ENCODE assay signal across 9 cellular contexts in genomic region chr9:133371261-133371711, GRCh38. TPM values are rescaled to one million over a fixed set of nuclear protein-coding genes. Genes with fewer than 3 reads are reported as not detected.
DNase-seq lines count a peak whose midpoint lies in the region; ATAC-seq and TF ChIP-seq lines count a peak whose summit lies in the region.
"Had no signal": no experiment of that assay in that cellular context is flagged by ENCODE, and none has a peak within 500 bp of the region (broad histone marks: within the 10 kb centered on the region; RNA-seq: fewer than 3 reads in every experiment).

No MANE protein-coding gene starts in this region.

- no peaks in the 10 kb centered on the region for H3K9me3 ChIP-seq in DND-41 (ENCODE audit: insufficient read depth, low read length, severe bottlenecking)
- no peaks in the 10 kb centered on the region for H3K9me3 ChIP-seq in spleen

- H3K9ac ChIP-seq in DND-41 (ENCODE audit: low read depth, low read length), result no peak overlapping the region

- peaks cover 70% of the 10 kb centered on the region for H3K4me1 Mint-ChIP-seq in dendritic cell treated with granulocyte-macrophage colony-stimulating factor and Interleukin-4, amounts not matched to agents 40 ng/mL and 50 ng/mL, for 4 days (ENCODE audit: low read depth)

- H3K4me3 ChIP-seq in DND-41 (ENCODE audit: low read depth in 1 of 2, low read length in 2 of 2) (no peak overlapping the region), spleen (peak overlapping the region in 3 of 8 donors; percentile 3 to 47 (median 14))

- intact Hi-C loops in dendritic cell treated with granulocyte-macrophage colony-stimulating factor and Interleukin-4, amounts not matched to agents 40 ng/mL and 50 ng/mL, for 4 days (cut with micrococcal nuclease), result no loop called here
- intact Hi-C loops in spleen (cut with DNase I; ENCODE audit: low total_unique reads), result no loop called here

- H3K9me3 Mint-ChIP-seq in dendritic cell treated with granulocyte-macrophage colony-stimulating factor and Interleukin-4, amounts not matched to agents 40 ng/mL and 50 ng/mL, for 4 days, result no peaks in the 10 kb centered on the region

- H3K4me1 ChIP-seq in DND-41 (ENCODE audit: insufficient read depth, low read length) (peaks cover 30% of the 10 kb centered on the region), spleen (peaks cover 57 to 93% (median 82%) of the 10 kb centered on the region in 6 donors)

- H3K27me3 ChIP-seq in DND-41 (ENCODE audit: insufficient read depth, low read length, poor library complexity), result no peaks in the 10 kb centered on the region
- no peaks in the 10 kb centered on the region for H3K27me3 ChIP-seq in spleen (replicated peaks in 1 of 7)

- peaks cover 81% of the 10 kb centered on the region for H3K36me3 Mint-ChIP-seq in dendritic cell treated with granulocyte-macrophage colony-stimulating factor and Interleukin-4, amounts not matched to agents 40 ng/mL and 50 ng/mL, for 4 days (ENCODE audit: low read depth)

- no peaks in the 10 kb centered on the region for H3K27me3 Mint-ChIP-seq in dendritic cell treated with granulocyte-macrophage colony-stimulating factor and Interleukin-4, amounts not matched to agents 40 ng/mL and 50 ng/mL, for 4 days

- H2AFZ ChIP-seq in DND-41 (ENCODE audit: low read depth, low read length), result no peak overlapping the region

- H3K27ac Mint-ChIP-seq in dendritic cell treated with granulocyte-macrophage colony-stimulating factor and Interleukin-4, amounts not matched to agents 40 ng/mL and 50 ng/mL, for 4 days, result peak overlapping the region; percentile 1

- TF ChIP-seq POLR2A in spleen (IDR thresholded peaks at IDR 0.05), result no peak

- H3K4me3 Mint-ChIP-seq in dendritic cell treated with granulocyte-macrophage colony-stimulating factor and Interleukin-4, amounts not matched to agents 40 ng/mL and 50 ng/mL, for 4 days, result no peak overlapping the region

- DNase-seq in DND-41, result peak; percentile 35
- DNase-seq in activated CD4-positive, alpha-beta T cell treated with anti-CD3 and anti-CD28 coated beads, Interleukin-2, amount 50 U/mL, for 1 hour, result peak; percentile 65
- peak; percentile 82 for DNase-seq in spleen
- no peak for DNase-seq in COR-L47 (lab: John Stamatoyannopoulos, UW)
- DNase-seq in glomerular visceral epithelial cell (ENCODE audit: extremely low spot score), result no peak
- no peak for DNase-seq in Kasumi-1 (lab: John Stamatoyannopoulos, UW)

- H3K79me2 ChIP-seq in DND-41 (ENCODE audit: insufficient read depth, low read length), result peaks cover 96% of the 10 kb centered on the region

- peak; percentile 23 for ATAC-seq in DND-41 (ENCODE audit: insufficient read depth, low read depth)
- ATAC-seq in GM19463 (IDR thresholded peaks at IDR 0.05; ENCODE audit: unreplicated experiment), result no peak
- ATAC-seq: left ventricle myocardium superior had no signal

- no peak overlapping the region for H3K27ac ChIP-seq in DND-41 (ENCODE audit: low read length)
- H3K27ac ChIP-seq in spleen, result peak overlapping the region; percentile 14 to 85 (median 72)

- H4K20me1 ChIP-seq in DND-41 (ENCODE audit: insufficient read depth, low read length), result peaks cover 83% of the 10 kb centered on the region

- H3K36me3 ChIP-seq in DND-41 (ENCODE audit: insufficient read depth, low read length) (peaks cover 64% of the 10 kb centered on the region), spleen (peaks cover 0 to 73% (median 18%) of the 10 kb centered on the region in 6 donors)

- TF ChIP-seq CTCF in DND-41 (IDR thresholded peaks at IDR 0.05; ENCODE audit: borderline replicate concordance, extremely low read depth, low read length, poor library complexity, severe bottlenecking) (no peak), spleen (IDR thresholded peaks at IDR 0.05 in 8 of 11, conservative IDR thresholded peaks at IDR 0.05 in 3 of 11) (no peak)

- H3K4me2 ChIP-seq in DND-41 (ENCODE audit: insufficient read depth, low read length), result peak overlapping the region; percentile 27; the same call in 1 of the 2 replicates

- WGBS in spleen, 5 donors, result 47 to 59% (median 49%) methylated on average over 9 to 12 of the region's 12 CpGs

RNA-seq across cellular contexts. Expression of gene SURF4, which starts 4.6 kb away (rescaled TPM):
- total RNA-seq in spleen, result 100 to 1,000 TPM in 3 of 7 donors, 10 to 100 TPM in 4; 82.6 to 115 (median 92.1) TPM
- polyA plus RNA-seq in spleen, result 10 to 100 TPM; 21.9 to 50.7 (median 29.7) TPM

RNA-seq across cellular contexts. Expression of gene STKLD1, which starts 4.9 kb away (rescaled TPM):
- under 1 TPM in 5 of 7 donors, not detected in 2; 0.29 to 0.98 (median 0.44) TPM for total RNA-seq in spleen
- 1 to 10 TPM in 2 of 3 donors, under 1 TPM in 1; 0.96 to 1.5 (median 1.0) TPM for polyA plus RNA-seq in spleen

RNA-seq across cellular contexts. Expression of gene SURF2, which starts 14.9 kb away (rescaled TPM):
- 10 to 100 TPM in 5 of 7 donors, 1 to 10 TPM in 2; 6.5 to 19.9 (median 12.4) TPM for total RNA-seq in spleen
- 10 to 100 TPM; 31.4 to 32.6 (median 31.5) TPM for polyA plus RNA-seq in spleen

RNA-seq across cellular contexts. Expression of gene SURF1, which starts 15.0 kb away (rescaled TPM):
- 10 to 100 TPM; 31.4 to 37.7 (median 35.6) TPM for total RNA-seq in spleen
- 10 to 100 TPM; 72.0 to 75.6 (median 72.5) TPM for polyA plus RNA-seq in spleen

RNA-seq across cellular contexts. Expression of gene RPL7A, which starts 23.3 kb away (rescaled TPM):
- 1,000 to 10,000 TPM; 1,381 to 1,842 (median 1,641) TPM for total RNA-seq in spleen
- 1,000 to 10,000 TPM; 3,611 to 6,342 (median 5,850) TPM for polyA plus RNA-seq in spleen

Comparison
In these comparisons a context has a peak if more than half of its experiments do, and no peak if none do; other contexts are left out.
1. DNase-seq: peak in DND-41 (single experiment), activated CD4-positive, alpha-beta T cell treated with anti-CD3 and anti-CD28 coated beads, Interleukin-2, amount 50 U/mL, for 1 hour (single experiment) and spleen (single experiment); none in COR-L47 (single experiment), glomerular visceral epithelial cell (single experiment) and Kasumi-1 (0 of 2).